In the genomic region with DNA sequence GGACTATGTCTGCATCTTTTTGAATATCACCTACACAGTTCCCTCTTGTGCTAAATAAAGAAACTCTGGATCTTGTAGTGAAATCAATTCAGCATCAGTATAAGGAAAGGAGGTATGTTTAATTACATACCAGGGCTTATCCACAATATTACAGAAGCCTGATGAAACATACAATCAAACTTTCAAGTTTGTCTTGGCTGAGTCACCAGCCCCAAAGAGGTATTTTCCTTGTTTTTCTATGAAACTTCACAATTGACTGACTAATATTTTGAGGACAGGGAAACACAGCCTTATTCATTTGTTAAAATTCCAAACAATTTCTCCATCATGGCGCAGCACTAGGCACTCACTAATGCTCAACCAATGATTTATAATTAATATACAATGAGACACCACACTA, we compare ENCODE assay signal across 29 cellular contexts.
"Had no signal": no experiment of that assay in that cellular context is flagged by ENCODE, and none has a peak within 500 bp of the region (broad histone marks: within the 10 kb centered on the region; RNA-seq: fewer than 3 reads in every experiment).

No MANE protein-coding gene starts in this region.

- H3K9ac ChIP-seq: KMS-11 had no signal

- H3K4me3 Mint-ChIP-seq: activated B cell treated with CpG ODN at 0.5 μM for 24 hours; activated CD4-positive, alpha-beta memory T cell treated with anti-CD3 and anti-CD28 coated beads for 36 hours; activated CD4-positive, alpha-beta T cell treated with anti-CD3 and anti-CD28 coated beads, Interleukin-2, amount 10 ng/mL, durations not matched to agents 7 days and 5 days; activated naive CD8-positive, alpha-beta T cell treated with anti-CD3 and anti-CD28 coated beads, Interleukin-2, amount 10 ng/mL, durations not matched to agents 7 days and 5 days; brain; T-helper 1 cell treated with Interleukin-12 subunit alpha and Interleukin-12 subunit beta and Interleukin-4 antibody, amounts not matched to agents 30 μg/mL and 1 μg/mL, for 36 hours had no signal

- H3K36me3 Mint-ChIP-seq: activated CD4-positive, alpha-beta memory T cell treated with anti-CD3 and anti-CD28 coated beads for 36 hours; activated naive CD8-positive, alpha-beta T cell treated with anti-CD3 and anti-CD28 coated beads, Interleukin-2, amount 10 ng/mL, durations not matched to agents 7 days and 5 days; brain had no signal

- H3K9me3 Mint-ChIP-seq: activated CD4-positive, alpha-beta T cell treated with anti-CD3 and anti-CD28 coated beads, Interleukin-2, amount 10 ng/mL, durations not matched to agents 7 days and 5 days had no signal

- H3K4me1 ChIP-seq: adrenal gland, Peyer's patch, SJSA1 had no signal

- H3K9me3 ChIP-seq: adrenal gland, MG63, Peyer's patch, SJSA1 had no signal

- DNase-seq: activated B cell treated with CpG ODN at 0.5 μM for 24 hours; activated CD4-positive, alpha-beta memory T cell treated with anti-CD3 and anti-CD28 coated beads for 36 hours; activated CD4-positive, alpha-beta T cell treated with anti-CD3 and anti-CD28 coated beads for 1 hour; activated CD4-positive, alpha-beta T cell treated with anti-CD3 and anti-CD28 coated beads, Interleukin-2, amount 10 ng/mL, durations not matched to agents 7 days and 5 days; activated naive CD4-positive, alpha-beta T cell treated with anti-CD3 and anti-CD28 coated beads, Interleukin-2, amount 50 U/mL, for 16 hours; activated naive CD8-positive, alpha-beta T cell treated with anti-CD3 and anti-CD28 coated beads, Interleukin-2, amount 10 ng/mL, durations not matched to agents 7 days and 5 days; activated T-cell treated with anti-CD3 and anti-CD28 coated beads for 4 hours; activated T-cell treated with anti-CD3 and anti-CD28 coated beads, Interleukin-2, amount 50 U/mL, for 48 hours; adrenal gland; anterior cingulate cortex; cerebellar nuclear complex; MG63; MV-4-11; NCI-H1092 treated with DMSO at 0.1 percent for 48 hours; NCI-H1417 treated with DMSO at 0.1 percent for 48 hours; NCI-H1694 treated with DMSO at 0.1 percent for 48 hours; NCI-H2029 treated with DMSO at 0.1 percent for 48 hours; NCI-H510A treated with DMSO at 0.1 percent for 48 hours; NCI-H69; NK-92 treated with Interleukin-12 subunit alpha and Interleukin-12 subunit beta, amount 100 ng/mL, for 24 hours; OCI-M1; Peyer's patch; SHP77; T-helper 9 cell had no signal

- H3K36me3 ChIP-seq: adrenal gland, MG63, Peyer's patch, SJSA1 had no signal

- H3K4me1 Mint-ChIP-seq: activated B cell treated with CpG ODN at 0.5 μM for 24 hours; activated CD4-positive, alpha-beta T cell treated with anti-CD3 and anti-CD28 coated beads, Interleukin-2, amount 10 ng/mL, durations not matched to agents 7 days and 5 days; activated naive CD8-positive, alpha-beta T cell treated with anti-CD3 and anti-CD28 coated beads, Interleukin-2, amount 10 ng/mL, durations not matched to agents 7 days and 5 days had no signal

- H3K4me2 ChIP-seq: KMS-11 had no signal

- H3K27me3 ChIP-seq: adrenal gland, MG63, Peyer's patch, SJSA1 had no signal

- H3K27me3 Mint-ChIP-seq: activated B cell treated with CpG ODN at 0.5 μM for 24 hours; activated CD4-positive, alpha-beta memory T cell treated with anti-CD3 and anti-CD28 coated beads for 36 hours; activated CD4-positive, alpha-beta T cell treated with anti-CD3 and anti-CD28 coated beads, Interleukin-2, amount 10 ng/mL, durations not matched to agents 7 days and 5 days; activated naive CD8-positive, alpha-beta T cell treated with anti-CD3 and anti-CD28 coated beads, Interleukin-2, amount 10 ng/mL, durations not matched to agents 7 days and 5 days; brain had no signal

- H3K27ac ChIP-seq: adrenal gland, KMS-11, Peyer's patch, SJSA1 had no signal

- H3K27ac Mint-ChIP-seq: activated B cell treated with CpG ODN at 0.5 μM for 24 hours; activated CD4-positive, alpha-beta memory T cell treated with anti-CD3 and anti-CD28 coated beads for 36 hours; activated CD4-positive, alpha-beta T cell treated with anti-CD3 and anti-CD28 coated beads, Interleukin-2, amount 10 ng/mL, durations not matched to agents 7 days and 5 days; activated naive CD8-positive, alpha-beta T cell treated with anti-CD3 and anti-CD28 coated beads, Interleukin-2, amount 10 ng/mL, durations not matched to agents 7 days and 5 days; activated T-helper 2 cell treated with anti-CD3 and anti-CD28 coated beads, Interferon-gamma antibody, Interleukin-2, Interleukin-4, amounts not matched to agents 10 μg/mL and 5 μg/mL and 100 μg/mL, durations not matched to agents 14 hours and 24 hours and 36 hours; brain; T-helper 1 cell treated with Interleukin-12 subunit alpha and Interleukin-12 subunit beta and Interleukin-4 antibody, amounts not matched to agents 30 μg/mL and 1 μg/mL, for 36 hours had no signal

- H3K4me3 ChIP-seq: adrenal gland, MG63, Peyer's patch, SJSA1 had no signal
